Comparison of ENCODE assay signal across 9 cellular contexts in genomic region chr15:96345560-96346389, GRCh38. TPM values are rescaled to one million over a fixed set of nuclear protein-coding genes. Genes with fewer than 3 reads are reported as not detected.
DNase-seq lines count a peak whose midpoint lies in the region; ATAC-seq and TF ChIP-seq lines count a peak whose summit lies in the region.
"Had no signal": no experiment of that assay in that cellular context is flagged by ENCODE, and none has a peak within 500 bp of the region (broad histone marks: within the 10 kb centered on the region; RNA-seq: fewer than 3 reads in every experiment).

No MANE protein-coding gene starts in this region.

- no peaks in the 10 kb centered on the region for H3K36me3 Mint-ChIP-seq in endodermal cell (ENCODE audit: low read depth)

- H3K27me3 Mint-ChIP-seq in endodermal cell (ENCODE audit: insufficient read depth), result peaks cover 97% of the 10 kb centered on the region

- H4K8ac ChIP-seq in mesenchymal stem cell (ENCODE audit: low read length), result peak overlapping the region; percentile 97

- peak overlapping the region; percentile 15 for H2AK5ac ChIP-seq in mesenchymal stem cell (ENCODE audit: low read length, severe bottlenecking)

- peak overlapping the region; percentile 77 for H3K4me2 ChIP-seq in mesenchymal stem cell (ENCODE audit: low read length, poor library complexity, severe bottlenecking)

- peak overlapping the region; percentile 68 to 76 for H2BK12ac ChIP-seq in mesenchymal stem cell (ENCODE audit: low read length in 2 of 2)

- peak overlapping the region; percentile 95 for H2BK120ac ChIP-seq in mesenchymal stem cell (ENCODE audit: low read depth, low read length)

- peaks cover 80% of the 10 kb centered on the region for H3K27me3 ChIP-seq in endodermal cell (ENCODE audit: control insufficient read depth, insufficient read depth, low read length, poor library complexity, severe bottlenecking)
- H3K27me3 ChIP-seq in mesenchymal stem cell (ENCODE audit: control insufficient read depth in 1 of 2, insufficient read depth in 1 of 2, low read length in 2 of 2), result no peaks in the 10 kb centered on the region
- H3K27me3 ChIP-seq in uterus, result no peaks in the 10 kb centered on the region

- H2AFZ ChIP-seq in mesenchymal stem cell (ENCODE audit: low read depth, low read length), result no peak overlapping the region

- peak overlapping the region; percentile 68 for H2BK15ac ChIP-seq in mesenchymal stem cell (ENCODE audit: low read depth, poor library complexity, severe bottlenecking)

- H3K9ac ChIP-seq in endodermal cell (ENCODE audit: extremely low read depth, low read length, poor library complexity, severe bottlenecking), result no peak overlapping the region
- H3K9ac ChIP-seq in mesenchymal stem cell (ENCODE audit: low read length), result peak overlapping the region; percentile 96

- H3K4me3 ChIP-seq in endodermal cell (ENCODE audit: low read length) (peak overlapping the region; percentile 71), mesenchymal stem cell (ENCODE audit: insufficient read depth in 1 of 2, low read depth in 1 of 2, low read length in 2 of 2) (peak overlapping the region; percentile 54 to 81), uterus (peak overlapping the region; percentile 84 to 90)

- H3K9me3 Mint-ChIP-seq in endodermal cell, result no peaks in the 10 kb centered on the region

- peak; percentile 49 for DNase-seq in activated CD8-positive, alpha-beta memory T cell treated with anti-CD3 and anti-CD28 coated beads for 24 hours
- no peak for DNase-seq in activated CD8-positive, alpha-beta memory T cell treated with anti-CD3 and anti-CD28 coated beads, Interleukin-2, amount 50 U/mL, for 48 hours
- DNase-seq in OCI-M2 (lab: John Stamatoyannopoulos, UW; ENCODE audit: unreplicated experiment) (peak; percentile 30), endodermal cell (peak; percentile 86), mesenchymal stem cell (peak; percentile 90), uterus (peak; percentile 83 to 86), A172 (ENCODE audit: low spot score) (no peak)

- H3K9me3 ChIP-seq in endodermal cell (ENCODE audit: control insufficient read depth, low read length) (no peaks in the 10 kb centered on the region), mesenchymal stem cell (ENCODE audit: control insufficient read depth, low read length) (no peaks in the 10 kb centered on the region), uterus (no peaks in the 10 kb centered on the region)

- peak overlapping the region; percentile 98 for H4K91ac ChIP-seq in mesenchymal stem cell (ENCODE audit: low read length)

- TF ChIP-seq CTCF in endodermal cell (conservative IDR thresholded peaks at IDR 0.05) (peak; percentile 87), uterus (IDR thresholded peaks at IDR 0.05) (peak; percentile 47 to 69 (median 54))

- H3K14ac ChIP-seq in mesenchymal stem cell (ENCODE audit: low read length in 2 of 2), result peak overlapping the region; percentile 62 to 72

- peak; percentile 71 for ATAC-seq in HG03354 (IDR thresholded peaks at IDR 0.05; ENCODE audit: poor library complexity, severe bottlenecking, unreplicated experiment)

- H3K23ac ChIP-seq in mesenchymal stem cell (ENCODE audit: low read length in 2 of 2), result peak overlapping the region; percentile 18 to 73

- intact Hi-C loops in uterus (cut with DNase I; ENCODE audit: low total_unique reads), result no loop called here

- peak overlapping the region; percentile 66 to 99 for H3K4ac ChIP-seq in mesenchymal stem cell (ENCODE audit: low read depth in 1 of 2, low read length in 2 of 2)

- no peak overlapping the region for H3K27ac Mint-ChIP-seq in endodermal cell

- peak overlapping the region; percentile 89 for H3K18ac ChIP-seq in mesenchymal stem cell (ENCODE audit: low read depth in 1 of 2, low read length in 2 of 2)

- peak overlapping the region; percentile 53 for H3K4me3 Mint-ChIP-seq in endodermal cell

- 0 to 1% methylated on average over 23 to 47 of the region's 47 CpGs for WGBS in endodermal cell (ENCODE audit: insufficient coverage in 1 of 2, insufficient read length in 1 of 2), 2 experiments
- 3% methylated on average over 46 of the region's 47 CpGs for WGBS in mesenchymal stem cell

- H3K27ac ChIP-seq in endodermal cell (ENCODE audit: low read depth, low read length) (peak overlapping the region; percentile 67), mesenchymal stem cell (ENCODE audit: low read length, poor library complexity, severe bottlenecking) (peak overlapping the region; percentile 85), uterus (peak overlapping the region; percentile 94 to 100)
- H3K27ac ChIP-seq: epithelial cell of prostate had no signal

- H3K36me3 ChIP-seq in endodermal cell (ENCODE audit: control insufficient read depth, insufficient read depth, low read length), result no peaks in the 10 kb centered on the region
- H3K36me3 ChIP-seq in mesenchymal stem cell (ENCODE audit: control insufficient read depth in 1 of 2, insufficient read depth in 2 of 2, low read depth in 1 of 2, low read length in 2 of 2), result peaks cover 25 to 38% of the 10 kb centered on the region in 2 experiments
- H3K36me3 ChIP-seq in uterus, result no peaks in the 10 kb centered on the region

- peaks cover 55% of the 10 kb centered on the region for H3K4me1 Mint-ChIP-seq in endodermal cell

- no peaks in the 10 kb centered on the region for H3K79me1 ChIP-seq in mesenchymal stem cell (replicated peaks; ENCODE audit: low read length, poor library complexity, severe bottlenecking)

- TF ChIP-seq POLR2A in uterus (IDR thresholded peaks at IDR 0.05), result peak; percentile 62 to 67

- H2BK5ac ChIP-seq in mesenchymal stem cell (ENCODE audit: low read depth, low read length, poor library complexity, severe bottlenecking), result peak overlapping the region; percentile 94

- no peaks in the 10 kb centered on the region for H3K4me1 ChIP-seq in endodermal cell (ENCODE audit: control insufficient read depth, insufficient read depth, low read length)
- peaks cover 33% of the 10 kb centered on the region for H3K4me1 ChIP-seq in mesenchymal stem cell (ENCODE audit: control insufficient read depth, insufficient read depth, low read depth, low read length)
- no peaks in the 10 kb centered on the region for H3K4me1 ChIP-seq in uterus

RNA-seq across cellular contexts. Expression of gene NR2F2, which starts 15.3 kb away (rescaled TPM):
- total RNA-seq in endodermal cell, result 1 to 10 TPM in 1 of 2 donors, under 1 TPM in 1; 0.73 to 3.3 TPM
- polyA plus RNA-seq in endodermal cell (2013, experiment 1 of 2), result 54.2 TPM
- polyA plus RNA-seq in endodermal cell (2013, experiment 2 of 2), result 40.9 TPM
- polyA plus RNA-seq in mesenchymal stem cell (2013, experiment 1 of 2), result 117 TPM
- polyA plus RNA-seq in mesenchymal stem cell (2013, experiment 2 of 2), result 115 TPM
- 100 to 1,000 TPM in 1 of 4 donors, 10 to 100 TPM in 3; 23.6 to 255 (median 51.9) TPM for total RNA-seq in uterus
- total RNA-seq in A172 (2014; rRNA removed; shearing (Covaris generic)), result 9.2 and 16.2 TPM in 2 replicates

Comparison
In these comparisons a context has a peak if more than half of its experiments do, and no peak if none do; other contexts are left out.
1. DNase-seq: peak in activated CD8-positive, alpha-beta memory T cell treated with anti-CD3 and anti-CD28 coated beads for 24 hours (single experiment), OCI-M2 (single experiment), endodermal cell (single experiment), mesenchymal stem cell (single experiment) and uterus (2 of 2); none in activated CD8-positive, alpha-beta memory T cell treated with anti-CD3 and anti-CD28 coated beads, Interleukin-2, amount 50 U/mL, for 48 hours (single experiment) and A172 (single experiment).
2. Peak in every context shown above with its lines, with median percentiles within 50 percentile points of each other: H3K27ac ChIP-seq and H3K4me3 ChIP-seq.